Comparison of ENCODE assay signal across 7 cellular contexts in the genomic region with DNA sequence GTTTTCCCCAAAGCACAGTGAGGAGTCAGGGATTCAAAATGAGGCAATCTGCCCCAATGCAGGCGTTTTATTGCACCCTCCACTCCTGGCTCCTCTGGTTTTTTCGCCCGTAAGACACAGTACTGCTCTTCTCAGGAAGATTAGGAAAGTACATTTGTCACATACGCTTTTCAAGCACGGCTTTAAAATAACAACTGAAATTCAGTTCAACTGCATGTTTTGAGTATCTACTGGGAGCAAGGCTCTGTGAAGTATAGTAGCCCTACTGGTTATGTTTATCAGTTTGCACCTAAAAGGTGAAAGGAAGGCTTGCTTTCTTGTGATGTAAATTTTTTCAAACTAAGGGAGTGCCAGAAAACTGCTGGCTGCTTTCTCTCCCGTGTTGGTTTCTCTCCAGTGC. TPM values are rescaled to one million over a fixed set of nuclear protein-coding genes. Genes with fewer than 3 reads are reported as not detected.
DNase-seq lines count a peak whose midpoint lies in the region; ATAC-seq, FAIRE-seq and TF ChIP-seq lines count a peak whose summit lies in the region.

No MANE protein-coding gene starts in this region.

- TF ChIP-seq CTCF in PC-3 (conservative IDR thresholded peaks at IDR 0.05; ENCODE audit: low read depth, low read length) = no peak
- TF ChIP-seq CTCF in H1 (IDR thresholded peaks at IDR 0.05; ENCODE audit: control extremely low read depth in 1 of 3, insufficient read depth in 1 of 3, low read depth in 1 of 3, low read length in 3 of 3) = no peak
- no peak for TF ChIP-seq CTCF in nephron (IDR thresholded peaks at IDR 0.05; ENCODE audit: unreplicated experiment in 3 of 3)

- intact Hi-C loops in PC-3 (cut with micrococcal nuclease) = loop anchor here (1.0 to 10.0 kb wide), 4 partner anchors 28 to 401 kb away; no protein-coding TSS in a partner anchor

- H3K36me3 ChIP-seq in GM23248 (ENCODE audit: low read depth) = no peaks in the 10 kb centered on the region
- no peaks in the 10 kb centered on the region for H3K36me3 ChIP-seq in PC-3 (ENCODE audit: low read depth, low read length)
- no peaks in the 10 kb centered on the region for H3K36me3 ChIP-seq in H1 (ENCODE audit: control insufficient read depth in 2 of 4, insufficient read depth in 4 of 4, low read length in 3 of 4)

- H4K8ac ChIP-seq in H1 (ENCODE audit: extremely low read depth, insufficient read depth, low read length) = no peak overlapping the region

- H4K20me1 ChIP-seq in GM23248 (ENCODE audit: insufficient read depth) (no peaks in the 10 kb centered on the region), PC-3 (ENCODE audit: low read length) (no peaks in the 10 kb centered on the region), H1 (replicated peaks in 1 of 2; ENCODE audit: control insufficient read depth in 1 of 2, insufficient read depth in 2 of 2, low read length in 2 of 2) (peaks cover 2 to 10% of the 10 kb centered on the region in 2 experiments)

- ATAC-seq in PC-3 (no peak), GM21367 (IDR thresholded peaks at IDR 0.05; ENCODE audit: unreplicated experiment) (no peak), HG03520 (IDR thresholded peaks at IDR 0.05; ENCODE audit: unreplicated experiment) (no peak)

- peak overlapping the region; percentile 98 for H4K5ac ChIP-seq in H1 (ENCODE audit: insufficient read length, low read depth, low read length)

- DNase-seq in GM23248 (peak; percentile 35), PC-3 (no peak), H1 (ENCODE audit: low read depth in 1 of 2, low spot score in 2 of 2) (no peak), NOMO-1 treated with DMSO at 0.1 percent for 48 hours (lab: John Stamatoyannopoulos, UW; ENCODE audit: unreplicated experiment) (no peak)

- POLR2A ChIA-PET in PC-3 (lab: Charles Lee; ENCODE audit: unreplicated experiment) = interaction anchor here (0.5 to 1.3 kb wide), 3 partner anchors 28 to 223 kb away, joined by 3 to 9 read pairs (median 4); no protein-coding TSS in a partner anchor
- POLR2A ChIA-PET in H1 (lab: Charles Lee; ENCODE audit: partially characterized antibody) = interaction anchor here (0.6 to 2.5 kb wide), 11 partner anchors 11 to 633 kb away, joined by 3 to 21 read pairs (median 4); no protein-coding TSS in a partner anchor

- H2BK15ac ChIP-seq in H1 (ENCODE audit: low read length) = no peak overlapping the region

- peaks cover 17% of the 10 kb centered on the region for H3K23me2 ChIP-seq in H1 (ENCODE audit: low read depth, low read length)

- no TSS peak for BruUV-seq in PC-3 (replicated peaks; lab: Mats Ljungman, UMichigan)

- TF ChIP-seq EP300 in H1 (IDR thresholded peaks at IDR 0.05; ENCODE audit: borderline replicate concordance in 1 of 2, low read depth in 2 of 2, low read length in 2 of 2) = no peak

- H3K9me2 ChIP-seq in GM23248 (ENCODE audit: insufficient read depth) (no peaks in the 10 kb centered on the region), PC-3 (replicated peaks; ENCODE audit: low read length) (no peaks in the 10 kb centered on the region)

- 0 out of 2 replicates have a peak overlapping the region, but pooled peaks have one; percentile 32 for H2AK5ac ChIP-seq in H1 (ENCODE audit: low read depth, low read length)

- H3F3A ChIP-seq in GM23248 (ENCODE audit: insufficient read depth) (peaks cover 23% of the 10 kb centered on the region), PC-3 (ENCODE audit: low read length, unreplicated experiment) (no peaks in the 10 kb centered on the region)

- peak overlapping the region; percentile 77 for H3K56ac ChIP-seq in H1 (replicated peaks; ENCODE audit: insufficient read length, low read depth, low read length)

- H3K4me3 ChIP-seq in GM23248 (peak overlapping the region; percentile 90), PC-3 (ENCODE audit: low read length) (peak overlapping the region; percentile 74), H1 (ENCODE audit: extremely low read depth in 1 of 4, insufficient read depth in 2 of 4, low read depth in 3 of 4, low read length in 4 of 4) (peak overlapping the region; percentile 65 to 88 (median 76))

- peak overlapping the region; percentile 26 for H2BK120ac ChIP-seq in H1 (replicated peaks; ENCODE audit: low read depth, low read length)

- no peaks in the 10 kb centered on the region for H3K27me3 Mint-ChIP-seq in nephron (ENCODE audit: low read depth)

- no peaks in the 10 kb centered on the region for H3K9me3 Mint-ChIP-seq in nephron

- H3K27ac Mint-ChIP-seq in nephron = peak overlapping the region; percentile 99

- H3K9me3 ChIP-seq in GM23248 (ENCODE audit: low read depth) = no peaks in the 10 kb centered on the region
- H3K9me3 ChIP-seq in PC-3 (ENCODE audit: low read length) = no peaks in the 10 kb centered on the region
- no peaks in the 10 kb centered on the region for H3K9me3 ChIP-seq in H1 (ENCODE audit: insufficient read depth in 2 of 2, low read depth in 1 of 2, low read length in 1 of 2)

- CTCF ChIA-PET in PC-3 (lab: Charles Lee) = interaction anchor here (1.1 kb wide), 1 partner anchor 64 kb away, joined by 6 read pairs; no protein-coding TSS in a partner anchor
- CTCF ChIA-PET in H1 (lab: Charles Lee; ENCODE audit: partially characterized antibody) = interaction anchor here (0.7 to 1.2 kb wide), 4 partner anchors 11 to 72 kb away, joined by 3 read pairs; no protein-coding TSS in a partner anchor

- H4K91ac ChIP-seq in H1 (replicated peaks; ENCODE audit: insufficient read length, low read length) = peak overlapping the region; percentile 64

- H2BK20ac ChIP-seq in H1 (ENCODE audit: low read length) = no peak overlapping the region

- TF ChIP-seq POLR2A in H1 (IDR thresholded peaks at IDR 0.05; ENCODE audit: control extremely low read depth in 1 of 2, low read depth in 2 of 2, low read length in 2 of 2) = peak in 1 of 2 experiments; percentile 64; a peak in 2 of 3 replicates

- H3K14ac ChIP-seq in H1 (ENCODE audit: insufficient read length) = no peak overlapping the region

- H3K79me1 ChIP-seq in H1 (ENCODE audit: low read depth, low read length) = no peaks in the 10 kb centered on the region; the same call in 1 of the 2 replicates

- no peak overlapping the region for H3K23ac ChIP-seq in H1 (ENCODE audit: insufficient read length)

- in situ Hi-C loops in GM23248 (cut with MboI) = no loop called here

- H3K79me2 ChIP-seq in GM23248 (ENCODE audit: insufficient read depth) = peaks cover 10% of the 10 kb centered on the region
- peaks cover 28% of the 10 kb centered on the region for H3K79me2 ChIP-seq in PC-3 (ENCODE audit: low read length)
- peaks cover 0 to 21% of the 10 kb centered on the region in 2 experiments; a peak in 2 of 4 replicates for H3K79me2 ChIP-seq in H1 (ENCODE audit: control insufficient read depth in 1 of 2, insufficient read depth in 2 of 2, low read length in 2 of 2)

- 0 to 3% methylated on average over 6 of the region's 6 CpGs for WGBS in GM23248 (ENCODE audit: low coverage in 1 of 2, low lambda C conversion rate in 2 of 2, missing lambda C conversion rate in 2 of 2), 2 experiments
- WGBS in H1 (ENCODE audit: extremely low coverage in 1 of 2, insufficient coverage in 1 of 2, insufficient read length in 1 of 2, insufficient replicate concordance in 2 of 2, low coverage in 1 of 2, low lambda C conversion rate in 2 of 2, missing lambda C conversion rate in 1 of 2), 2 experiments = 2% methylated on average over 6 of the region's 6 CpGs; no CpG with 5 or more reads in 1 of the 2 experiments

- H3K9ac ChIP-seq in GM23248 (peak overlapping the region; percentile 97), PC-3 (ENCODE audit: low read length) (peak overlapping the region; percentile 85), H1 (replicated peaks in 1 of 4; ENCODE audit: extremely low read depth in 1 of 4, low read depth in 3 of 4, low read length in 3 of 4) (peak overlapping the region in 3 of 4 experiments; percentile 85 to 94 (median 93); a peak in 6 of 7 replicates)

- H3K4me1 ChIP-seq in GM23248 (ENCODE audit: insufficient read depth) (peaks cover 13% of the 10 kb centered on the region), PC-3 (ENCODE audit: insufficient read depth, low read length) (peaks cover 23% of the 10 kb centered on the region), H1 (replicated peaks in 1 of 4; ENCODE audit: control insufficient read depth in 3 of 4, insufficient read depth in 4 of 4, low read length in 3 of 4) (peaks cover 5 to 22% (median 15%) of the 10 kb centered on the region in 4 experiments)

- H2AFZ ChIP-seq in GM23248 (peak overlapping the region; percentile 95), PC-3 (ENCODE audit: low read length) (peak overlapping the region; percentile 89), H1 (ENCODE audit: low read length) (no peak overlapping the region)

- TF ChIP-seq RAD21 in H1 (IDR thresholded peaks at IDR 0.05 in 1 of 2, conservative IDR thresholded peaks at IDR 0.05 in 1 of 2; ENCODE audit: low read depth in 2 of 2, low read length in 2 of 2) = 0 out of 4 replicates have a peak, but pooled peaks of 1 of the 2 experiments have one; percentile 2

- H3K4me1 Mint-ChIP-seq in nephron = peaks cover 26% of the 10 kb centered on the region

- peaks cover 4% of the 10 kb centered on the region for H3K36me3 Mint-ChIP-seq in nephron (ENCODE audit: low read depth)

- H3K4me3 Mint-ChIP-seq in nephron = peak overlapping the region; percentile 94 to 97 (median 95)

- FAIRE-seq in H1 (lab: Jason Lieb, UNC) = peak; percentile 76

- peak overlapping the region; percentile 39 for H3K4ac ChIP-seq in H1 (replicated peaks; ENCODE audit: insufficient read length, low read depth, low read length)

- H3K27ac ChIP-seq in GM23248 (peak overlapping the region; percentile 98), PC-3 (ENCODE audit: low read length) (peak overlapping the region; percentile 89), H1 (ENCODE audit: low read depth, low read length) (peak overlapping the region; percentile 97)

- H3K4me2 ChIP-seq in GM23248 (ENCODE audit: unreplicated experiment) (peak overlapping the region; percentile 99), PC-3 (ENCODE audit: low read length) (peak overlapping the region; percentile 87), H1 (ENCODE audit: insufficient read depth in 1 of 2, low read depth in 2 of 2, low read length in 2 of 2) (peak overlapping the region; percentile 88 to 100)

- peak overlapping the region; percentile 96 for H2BK5ac ChIP-seq in H1 (ENCODE audit: low read depth, low read length)

- peak overlapping the region; percentile 91; the same call in 1 of the 2 replicates for H2BK12ac ChIP-seq in H1 (ENCODE audit: low read depth, low read length)

- H3K27me3 ChIP-seq in GM23248 (replicated peaks; ENCODE audit: insufficient read depth) = no peaks in the 10 kb centered on the region
- no peaks in the 10 kb centered on the region for H3K27me3 ChIP-seq in PC-3 (ENCODE audit: low read length)
- no peaks in the 10 kb centered on the region; a peak in 1 of 7 replicates for H3K27me3 ChIP-seq in H1 (replicated peaks in 1 of 4; ENCODE audit: control insufficient read depth in 3 of 4, extremely low read depth in 1 of 4, insufficient read depth in 3 of 4, low read length in 3 of 4)

- H3K18ac ChIP-seq in H1 (ENCODE audit: extremely low read depth, low read length) = peak overlapping the region; percentile 86; the same call in 1 of the 2 replicates

RNA-seq across cellular contexts. Expression of a gene that starts 1.9 kb away (rescaled TPM):
- total RNA-seq in GM23248 (2014; rRNA removed; shearing (Covaris generic)) = 53.6 and 71.3 TPM in 2 replicates
- polyA plus RNA-seq in GM23248 (2016; fragmentation: Nextera tagmentation; extraction: Ambion mirVana) = 22.7 and 25.1 TPM in 2 replicates
- 61.4 and 68.2 TPM in 2 replicates for total RNA-seq in PC-3 (2014; rRNA removed)
- 12.7 and 15.6 TPM in 2 replicates for total RNA-seq in H1 (2021; fragmentation: NEBNext Ultra II Directional; extraction: Animal tissue kit (Norgen Biotek cat#: 25700))
- 4.8 and 6.0 TPM in 2 replicates for polyA plus RNA-seq in H1 (2011; rRNA removed)
- polyA plus RNA-seq in H1 (2011; cell fraction: cytosol; rRNA removed) = 6.7 TPM
- 12.3 TPM for polyA plus RNA-seq in H1 (2011; cell fraction: nucleus; rRNA removed)
- 9.0 to 10.5 TPM (median 10.5 TPM) in 4 replicates for polyA plus RNA-seq in H1 (2012, experiment 1 of 2)
- 1.3 TPM for polyA plus RNA-seq in H1 (2012, experiment 2 of 2)
- 8.1 TPM for polyA plus RNA-seq in H1 (2013, experiment 1 of 2)
- polyA plus RNA-seq in H1 (2013, experiment 2 of 2) = 8.7 TPM
- polyA minus RNA-seq in H1 (2011; rRNA and poly(A)+ RNA removed) = 14.5 and 14.8 TPM in 2 replicates
- 14.5 TPM for polyA minus RNA-seq in H1 (2011; cell fraction: cytosol; rRNA and poly(A)+ RNA removed)
- 58.9 TPM for polyA minus RNA-seq in H1 (2011; cell fraction: nucleus; rRNA and poly(A)+ RNA removed)
